Comparison of ENCODE assay signal across 1 cellular context in genomic region chr7:90689256-90689655, GRCh38.
TF ChIP-seq lines count a peak whose summit lies in the region.

No MANE protein-coding gene starts in this region.

TF ChIP-seq in GM12878, 131 proteins besides CTCF, POLR2A, EP300 and RAD21 (continued from another document):
- TF ChIP-seq IRF5 (IDR thresholded peaks at IDR 0.05; ENCODE audit: borderline replicate concordance), result no peak
- no peak for TF ChIP-seq ATF2 (IDR thresholded peaks at IDR 0.05; ENCODE audit: low read length)
- TF ChIP-seq MTA2 (IDR thresholded peaks at IDR 0.05; ENCODE audit: low read depth), result no peak
TF ChIP-seq in GM12878: peak in this region for 0.
